14 cellular contexts compared by ENCODE assay signal in genomic region chr11:3203221-3204043, GRCh38. TPM values are rescaled to one million over a fixed set of nuclear protein-coding genes. Genes with fewer than 3 reads are reported as not detected.
DNase-seq lines count a peak whose midpoint lies in the region; ATAC-seq and TF ChIP-seq lines count a peak whose summit lies in the region.
"Had no signal": no experiment of that assay in that cellular context is flagged by ENCODE, and none has a peak within 500 bp of the region (broad histone marks: within the 10 kb centered on the region; RNA-seq: fewer than 3 reads in every experiment).

No MANE protein-coding gene starts in this region.

- intact Hi-C loops in left colon (cut with DNase I, micrococcal nuclease), result no loop called here
- intact Hi-C loops in lower leg skin (cut with DNase I; ENCODE audit: low total_unique reads), result no loop called here

- no peak for TF ChIP-seq CTCF in BE2C (IDR thresholded peaks at IDR 0.05; ENCODE audit: low read depth, low read length)
- no peak for TF ChIP-seq CTCF in HFF-Myc (IDR thresholded peaks at IDR 0.05; ENCODE audit: low read depth, low read length, missing control alignments)
- no peak for TF ChIP-seq CTCF in lower leg skin (IDR thresholded peaks at IDR 0.05)

- H3K4me1 ChIP-seq in BE2C, result no peaks in the 10 kb centered on the region
- H3K4me1 ChIP-seq: Caco-2 had no signal

- no peak for TF ChIP-seq POLR2A in lower leg skin (IDR thresholded peaks at IDR 0.05)

- 3 to 6% methylated on average over 17 to 50 of the region's 51 CpGs for WGBS in lower leg skin, 2 donors

- peaks cover 13% of the 10 kb centered on the region for H3K27me3 ChIP-seq in BE2C

- H3K4me3 ChIP-seq in BE2C (ENCODE audit: low read depth, low read length) (no peak overlapping the region), HFF-Myc (replicated peaks; ENCODE audit: low read depth, low read length) (peak overlapping the region; percentile 31), lower leg skin (ENCODE audit: low read depth, poor library complexity, severe bottlenecking) (no peak overlapping the region)
- H3K4me3 ChIP-seq: PC-9 had no signal

- H3K36me3 ChIP-seq in BE2C, result no peaks in the 10 kb centered on the region

- ATAC-seq in left colon, result peak; percentile 45

- H3K9me3 ChIP-seq in BE2C, result no peaks in the 10 kb centered on the region
- H3K9me3 ChIP-seq: Caco-2 had no signal

- DNase-seq in BE2C (peak; percentile 33), HFF-Myc (ENCODE audit: extremely low read depth, low read depth) (no peak), amniotic epithelial cell (ENCODE audit: low read depth) (peak; percentile 6), left colon (peak in 1 of 2 donors; percentile 0), COLO829 (ENCODE audit: low spot score) (no peak), HUDEP-2 (lab: John Stamatoyannopoulos, UW; ENCODE audit: unreplicated experiment in 76 of 76) (no peak), lower leg skin (ENCODE audit: low spot score in 2 of 2) (no peak), retina (no peak)
- DNase-seq: activated CD4-positive, alpha-beta T cell treated with anti-CD3 and anti-CD28 coated beads, Interleukin-2, amount 50 U/mL, for 1 hour; GOT3; PC-9 had no signal

RNA-seq across cellular contexts. Expression of gene MRGPRG, which starts 15.2 kb away (rescaled TPM):
- polyA plus RNA-seq in BE2C (2012; ENCODE audit: insufficient read depth, insufficient read length, low read depth), result not detected
- total RNA-seq in left colon (not detected), lower leg skin (not detected)
- total RNA-seq: Caco-2; naive thymus-derived CD8-positive, alpha-beta T cell; PC-9; urinary bladder had no signal
- polyA plus RNA-seq: naive thymus-derived CD8-positive, alpha-beta T cell; urinary bladder had no signal

RNA-seq across cellular contexts. Expression of gene MRGPRE, which starts 28.8 kb away (rescaled TPM):
- 1.0 TPM for polyA plus RNA-seq in BE2C (2012; ENCODE audit: insufficient read depth, insufficient read length, low read depth)
- not detected for total RNA-seq in left colon
- not detected for total RNA-seq in lower leg skin
- total RNA-seq: Caco-2; naive thymus-derived CD8-positive, alpha-beta T cell; PC-9; urinary bladder had no signal
- polyA plus RNA-seq: naive thymus-derived CD8-positive, alpha-beta T cell had no signal

RNA-seq across cellular contexts. Expression of gene OSBPL5, which starts 38.3 kb away (rescaled TPM):
- polyA plus RNA-seq in BE2C (2012; ENCODE audit: insufficient read depth, insufficient read length, low read depth), result 6.4 TPM
- total RNA-seq in left colon (10 to 100 TPM; 36.8 to 48.7 TPM), lower leg skin (10 to 100 TPM; 39.0 to 77.4 (median 64.2) TPM)

Comparison
In these comparisons a context has a peak if more than half of its experiments do, and no peak if none do; other contexts are left out.
1. DNase-seq: peak in BE2C (single experiment) and amniotic epithelial cell (single experiment); none in HFF-Myc (single experiment), COLO829 (single experiment), HUDEP-2 (0 of 76), lower leg skin (0 of 2) and retina (single experiment).